15 cellular contexts compared by ENCODE assay signal in the genomic region with DNA sequence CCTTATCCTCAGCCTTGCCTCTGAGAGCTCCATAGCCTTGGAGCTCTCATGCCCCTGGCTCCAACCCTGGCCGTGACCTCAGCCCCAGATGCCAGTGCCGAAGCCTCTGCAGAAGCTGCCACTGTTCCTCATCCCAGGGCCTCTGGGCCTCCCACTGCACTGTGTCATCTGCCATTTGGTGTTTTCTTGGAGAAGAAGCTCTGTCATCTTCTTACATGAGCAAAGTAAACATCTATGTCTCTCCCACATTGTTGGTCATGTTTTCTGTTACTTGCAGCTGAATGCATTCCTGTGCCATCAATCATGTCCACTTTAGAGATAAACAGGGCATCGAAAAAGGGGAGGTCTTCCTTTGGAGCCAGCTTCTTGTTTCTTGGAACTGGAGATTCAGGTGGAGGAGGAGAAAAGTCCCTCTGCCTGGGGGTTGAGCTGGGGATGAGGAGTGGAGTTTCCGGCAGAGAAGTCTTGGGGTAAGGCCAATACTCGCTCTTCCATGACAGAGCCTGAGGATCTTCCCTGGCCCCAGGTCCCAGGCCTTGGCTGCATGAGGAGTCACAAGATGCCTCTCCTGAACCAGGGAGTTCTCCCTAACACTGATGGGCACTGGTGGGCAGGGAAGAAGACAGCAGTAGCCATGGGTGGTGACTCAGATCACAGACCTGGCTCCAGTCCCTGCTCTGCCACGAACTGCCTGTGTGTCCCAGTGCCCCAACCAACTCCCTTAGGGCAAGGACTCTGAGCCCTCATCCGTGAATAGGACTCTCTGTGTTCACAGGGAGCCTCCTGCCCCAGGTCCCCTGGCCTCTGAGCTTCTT. TPM values are rescaled to one million over a fixed set of nuclear protein-coding genes. Genes with fewer than 3 reads are reported as not detected.
DNase-seq lines count a peak whose midpoint lies in the region; ATAC-seq and TF ChIP-seq lines count a peak whose summit lies in the region.
"Had no signal": no experiment of that assay in that cellular context is flagged by ENCODE, and none has a peak within 500 bp of the region (broad histone marks: within the 10 kb centered on the region; RNA-seq: fewer than 3 reads in every experiment).

No MANE protein-coding gene starts in this region.

- BruUV-seq in PC-3 (replicated peaks; lab: Mats Ljungman, UMichigan) = TSS peak; percentile 87

- no peak for TF ChIP-seq CTCF in PC-3 (conservative IDR thresholded peaks at IDR 0.05; ENCODE audit: low read depth, low read length)
- TF ChIP-seq CTCF in neural progenitor cell (IDR thresholded peaks at IDR 0.05) = no peak

- H3K36me3 ChIP-seq in PC-3 (ENCODE audit: low read depth, low read length) (no peaks in the 10 kb centered on the region), neural progenitor cell (no peaks in the 10 kb centered on the region)
- H3K36me3 ChIP-seq: stomach had no signal

- intact Hi-C loops in PC-3 (cut with micrococcal nuclease) = loop anchor here (2.0 kb wide), 2 partner anchors 32 to 40 kb away; no protein-coding TSS in a partner anchor

- peak overlapping the region; percentile 4 for H3K27ac Mint-ChIP-seq in neural progenitor cell
- H3K27ac Mint-ChIP-seq: activated CD4-positive, alpha-beta memory T cell treated with anti-CD3 and anti-CD28 coated beads, Interleukin-2, amount 10 ng/mL, durations not matched to agents 7 days and 5 days; activated naive CD8-positive, alpha-beta T cell treated with anti-CD3 and anti-CD28 coated beads, Interleukin-2, amount 10 ng/mL, durations not matched to agents 7 days and 5 days had no signal

- DNase-seq in COLO829 (ENCODE audit: low spot score) (peak; percentile 24), PC-3 (peak; percentile 94), epithelial cell of prostate (ENCODE audit: low read depth, low spot score) (peak; percentile 24), neural progenitor cell (ENCODE audit: low spot score) (no peak), iPS-NIHi7 (ENCODE audit: extremely low spot score) (no peak), NCI-H345 treated with DMSO at 0.1 percent for 48 hours (lab: John Stamatoyannopoulos, UW; ENCODE audit: unreplicated experiment) (no peak), DMS 273 (lab: John Stamatoyannopoulos, UW; ENCODE audit: unreplicated experiment) (no peak)
- DNase-seq: activated CD4-positive, alpha-beta memory T cell treated with anti-CD3 and anti-CD28 coated beads, Interleukin-2, amount 10 ng/mL, durations not matched to agents 7 days and 5 days; activated naive CD8-positive, alpha-beta T cell treated with anti-CD3 and anti-CD28 coated beads, Interleukin-2, amount 10 ng/mL, durations not matched to agents 7 days and 5 days; DND-41; NCI-H526 treated with DMSO at 0.1 percent for 48 hours; stimulated activated CD4-positive, alpha-beta T cell treated with anti-CD3 and anti-CD28 coated beads, Interleukin-2, amount 100 ng/mL, for 24 hours; stomach had no signal

- H3K27ac ChIP-seq in PC-3 (ENCODE audit: low read length) (peak overlapping the region; percentile 94), epithelial cell of prostate (peak overlapping the region; percentile 28), neural progenitor cell (no peak overlapping the region)
- H3K27ac ChIP-seq: stomach had no signal

- ATAC-seq in PC-3 = peak; percentile 86
- no peak for ATAC-seq in HG02759 (IDR thresholded peaks at IDR 0.05; ENCODE audit: unreplicated experiment)

- peaks cover 7% of the 10 kb centered on the region for H3K27me3 Mint-ChIP-seq in neural progenitor cell (ENCODE audit: insufficient read depth, low read depth)
- H3K27me3 Mint-ChIP-seq: activated CD4-positive, alpha-beta memory T cell treated with anti-CD3 and anti-CD28 coated beads, Interleukin-2, amount 10 ng/mL, durations not matched to agents 7 days and 5 days had no signal

- H3K4me1 ChIP-seq in PC-3 (ENCODE audit: insufficient read depth, low read length) (peaks cover 28% of the 10 kb centered on the region), neural progenitor cell (peaks cover 4% of the 10 kb centered on the region)

- H3K27me3 ChIP-seq in PC-3 (ENCODE audit: low read length) (no peaks in the 10 kb centered on the region), neural progenitor cell (no peaks in the 10 kb centered on the region)
- H3K27me3 ChIP-seq: stomach had no signal

- POLR2A ChIA-PET in PC-3 (lab: Charles Lee; ENCODE audit: unreplicated experiment) = interaction anchor here (0.6 to 1.6 kb wide), 4 partner anchors 32 to 45 kb away, joined by 3 to 11 read pairs (median 4); partner anchors contain the start of gene FTH1

- peak overlapping the region; percentile 59 for H3K9ac ChIP-seq in PC-3 (ENCODE audit: low read length)
- H3K9ac ChIP-seq in neural progenitor cell = no peak overlapping the region

- H4K20me1 ChIP-seq in PC-3 (ENCODE audit: low read length) = no peaks in the 10 kb centered on the region
- H4K20me1 ChIP-seq in neural progenitor cell (ENCODE audit: low read depth) = no peaks in the 10 kb centered on the region

- H3K4me3 Mint-ChIP-seq in neural progenitor cell = no peak overlapping the region
- H3K4me3 Mint-ChIP-seq: activated CD4-positive, alpha-beta memory T cell treated with anti-CD3 and anti-CD28 coated beads, Interleukin-2, amount 10 ng/mL, durations not matched to agents 7 days and 5 days; activated naive CD8-positive, alpha-beta T cell treated with anti-CD3 and anti-CD28 coated beads, Interleukin-2, amount 10 ng/mL, durations not matched to agents 7 days and 5 days; neural crest cell had no signal

- CTCF ChIA-PET in PC-3 (lab: Charles Lee) = no interaction called here

- H3K36me3 Mint-ChIP-seq in neural progenitor cell = no peaks in the 10 kb centered on the region
- H3K36me3 Mint-ChIP-seq: activated naive CD8-positive, alpha-beta T cell treated with anti-CD3 and anti-CD28 coated beads, Interleukin-2, amount 10 ng/mL, durations not matched to agents 7 days and 5 days had no signal

- H3F3A ChIP-seq in PC-3 (ENCODE audit: low read length, unreplicated experiment) (peaks cover 3% of the 10 kb centered on the region), neural progenitor cell (ENCODE audit: low read depth) (no peaks in the 10 kb centered on the region)

- H3K4me1 Mint-ChIP-seq in neural progenitor cell = peaks cover 12% of the 10 kb centered on the region

- no peaks in the 10 kb centered on the region for H3K79me2 ChIP-seq in PC-3 (ENCODE audit: low read length)
- H3K79me2 ChIP-seq in neural progenitor cell (ENCODE audit: low read depth) = no peaks in the 10 kb centered on the region

- no peaks in the 10 kb centered on the region for H3K9me3 ChIP-seq in PC-3 (ENCODE audit: low read length)
- H3K9me3 ChIP-seq in neural progenitor cell (ENCODE audit: low read depth) = no peaks in the 10 kb centered on the region
- H3K9me3 ChIP-seq: stomach had no signal

- H3K4me3 ChIP-seq in PC-3 (ENCODE audit: low read length) = peak overlapping the region; percentile 31
- H3K4me3 ChIP-seq in neural progenitor cell = no peak overlapping the region
- H3K4me3 ChIP-seq: stomach had no signal

- H3K9me3 Mint-ChIP-seq in neural progenitor cell = peaks cover 2% of the 10 kb centered on the region
- H3K9me3 Mint-ChIP-seq: activated CD4-positive, alpha-beta memory T cell treated with anti-CD3 and anti-CD28 coated beads, Interleukin-2, amount 10 ng/mL, durations not matched to agents 7 days and 5 days; activated naive CD8-positive, alpha-beta T cell treated with anti-CD3 and anti-CD28 coated beads, Interleukin-2, amount 10 ng/mL, durations not matched to agents 7 days and 5 days had no signal

- no peak overlapping the region for H2AFZ ChIP-seq in PC-3 (ENCODE audit: low read length)
- no peak overlapping the region for H2AFZ ChIP-seq in neural progenitor cell (replicated peaks)

- H3K4me2 ChIP-seq in PC-3 (ENCODE audit: low read length) (peak overlapping the region; percentile 69), neural progenitor cell (no peak overlapping the region)

- H3K9me2 ChIP-seq in PC-3 (replicated peaks; ENCODE audit: low read length) = no peaks in the 10 kb centered on the region

RNA-seq across cellular contexts. Expression of gene FTH1, which starts 45.2 kb away (rescaled TPM):
- total RNA-seq in PC-3 (2014; rRNA removed) (1,927 and 1,937 TPM in 2 replicates), neural progenitor cell (ENCODE audit: low replicate concordance) (649 and 846 TPM in 2 replicates)

Comparison
In these comparisons a context has a peak if more than half of its experiments do, and no peak if none do; other contexts are left out.
1. DNase-seq: peak in COLO829 (single experiment), PC-3 (single experiment) and epithelial cell of prostate (single experiment); none in neural progenitor cell (single experiment), iPS-NIHi7 (single experiment), NCI-H345 treated with DMSO at 0.1 percent for 48 hours (single experiment) and DMS 273 (single experiment).